Comparison of ENCODE assay signal across 32 cellular contexts in genomic region chr10:100749059-100749308, GRCh38. TPM values are rescaled to one million over a fixed set of nuclear protein-coding genes. Genes with fewer than 3 reads are reported as not detected.
DNase-seq lines count a peak whose midpoint lies in the region; ATAC-seq and TF ChIP-seq lines count a peak whose summit lies in the region.
"Had no signal": no experiment of that assay in that cellular context is flagged by ENCODE, and none has a peak within 500 bp of the region (broad histone marks: within the 10 kb centered on the region; RNA-seq: fewer than 3 reads in every experiment).

No MANE protein-coding gene starts in this region.

- H3K9me3 ChIP-seq in neuronal stem cell (replicated peaks in 1 of 2; ENCODE audit: control insufficient read depth in 2 of 2, insufficient read depth in 1 of 2, low read depth in 1 of 2, low read length in 2 of 2) (peaks cover 0 to 6% of the 10 kb centered on the region in 2 donors), body of pancreas (no peaks in the 10 kb centered on the region)
- H3K9me3 ChIP-seq: Caco-2, esophagus muscularis mucosa, gastrocnemius medialis, neutrophil, Peyer's patch, transverse colon had no signal

- H3K9me3 Mint-ChIP-seq in T-helper 1 cell treated with Interleukin-12 subunit alpha and Interleukin-12 subunit beta and Interleukin-4 antibody, amounts not matched to agents 30 μg/mL and 1 μg/mL, for 36 hours: no peaks in the 10 kb centered on the region
- H3K9me3 Mint-ChIP-seq in T-cell: no peaks in the 10 kb centered on the region

- H3K27me3 Mint-ChIP-seq in T-helper 1 cell treated with Interleukin-12 subunit alpha and Interleukin-12 subunit beta and Interleukin-4 antibody, amounts not matched to agents 30 μg/mL and 1 μg/mL, for 36 hours (ENCODE audit: low read depth): peaks cover 90% of the 10 kb centered on the region
- H3K27me3 Mint-ChIP-seq in T-cell: peaks cover 65 to 85% of the 10 kb centered on the region in 2 donors

- H2BK120ac ChIP-seq in neuronal stem cell (ENCODE audit: low read depth, low read length): no peak overlapping the region

- no peak overlapping the region for H4K8ac ChIP-seq in neuronal stem cell (ENCODE audit: low read depth, low read length)

- POLR2A ChIA-PET in T-cell (lab: Charles Lee): no interaction called here

- H2BK12ac ChIP-seq in neuronal stem cell (ENCODE audit: low read length): no peak overlapping the region

- peak overlapping the region; percentile 17 for H3K4me3 Mint-ChIP-seq in T-helper 1 cell treated with Interleukin-12 subunit alpha and Interleukin-12 subunit beta and Interleukin-4 antibody, amounts not matched to agents 30 μg/mL and 1 μg/mL, for 36 hours
- H3K4me3 Mint-ChIP-seq in T-cell: peak overlapping the region; percentile 21 to 65 (median 25)

- H3K14ac ChIP-seq in neuronal stem cell (ENCODE audit: low read length): no peak overlapping the region

- peak overlapping the region; percentile 63 for H3K27ac Mint-ChIP-seq in T-helper 1 cell treated with Interleukin-12 subunit alpha and Interleukin-12 subunit beta and Interleukin-4 antibody, amounts not matched to agents 30 μg/mL and 1 μg/mL, for 36 hours
- no peak overlapping the region for H3K27ac Mint-ChIP-seq in T-cell

- H3K36me3 ChIP-seq in neuronal stem cell (replicated peaks in 1 of 2; ENCODE audit: control insufficient read depth in 2 of 2, insufficient read depth in 2 of 2, low read length in 2 of 2): no peaks in the 10 kb centered on the region
- no peaks in the 10 kb centered on the region for H3K36me3 ChIP-seq in body of pancreas (replicated peaks in 1 of 2; ENCODE audit: insufficient read depth in 1 of 2, low read depth in 2 of 2)
- H3K36me3 ChIP-seq: esophagus muscularis mucosa, gastrocnemius medialis, neutrophil, Peyer's patch, transverse colon had no signal

- no peak overlapping the region for H2BK5ac ChIP-seq in neuronal stem cell (ENCODE audit: low read length)

- H2AK5ac ChIP-seq in neuronal stem cell (ENCODE audit: low read depth, low read length): no peak overlapping the region

- peak overlapping the region; percentile 71 for H2AFZ ChIP-seq in neuronal stem cell (ENCODE audit: low read length)

- no peak for DNase-seq in T-helper 1 cell
- DNase-seq in T-cell: no peak
- DNase-seq in epidermal melanocyte (ENCODE audit: insufficient read length, low spot score): peak; percentile 13
- peak; percentile 30 for DNase-seq in neuronal stem cell (ENCODE audit: low spot score)
- no peak for DNase-seq in amniotic stem cell (lab: John Stamatoyannopoulos, UW)
- DNase-seq in hippocampal formation (lab: John Stamatoyannopoulos, UW): no peak
- no peak for DNase-seq in body of pancreas
- DNase-seq: activated CD4-positive, alpha-beta T cell treated with anti-CD3 and anti-CD28 coated beads for 1 hour; anterior cingulate cortex; Caco-2; central memory CD4-positive, alpha-beta T cell; DND-41; gastrocnemius medialis; HCEC 1CT; KG1; mesendoderm; NCI-H1694 treated with DMSO at 0.1 percent for 48 hours; NK-92 treated with Interleukin-12 subunit alpha and Interleukin-12 subunit beta, amount 100 ng/mL, for 24 hours; stimulated activated CD4-positive, alpha-beta T cell treated with anti-CD3 and anti-CD28 coated beads, Interleukin-1b, Interleukin-23, amount 100 ng/mL, for 48 hours; stimulated activated naive CD4-positive, alpha-beta T cell treated with Interleukin-2 at 50 U/mL for 16 hours; transverse colon had no signal

- no peak overlapping the region for H3K23ac ChIP-seq in neuronal stem cell (ENCODE audit: low read depth, low read length, poor library complexity)

- CTCF ChIA-PET in T-cell (lab: Charles Lee): interaction anchor here in 1 of 2 donors (0.5 kb wide), 1 partner anchor 181 kb away, joined by 3 read pairs; no protein-coding TSS in a partner anchor

- H3K9ac ChIP-seq in neuronal stem cell (ENCODE audit: low read depth, low read length, poor library complexity): no peak overlapping the region

- H3K79me1 ChIP-seq in neuronal stem cell (ENCODE audit: low read depth, low read length): peaks cover 3% of the 10 kb centered on the region

- H3K4me2 ChIP-seq in neuronal stem cell (ENCODE audit: insufficient read depth, low read length, poor library complexity, severe bottlenecking): no peak overlapping the region

- H2BK15ac ChIP-seq in neuronal stem cell (ENCODE audit: low read length): no peak overlapping the region

- H3K4me3 ChIP-seq in neuronal stem cell (ENCODE audit: low read length in 2 of 2) (no peak overlapping the region), body of pancreas (no peak overlapping the region)
- H3K4me3 ChIP-seq: Peyer's patch, transverse colon had no signal

- peaks cover 8% of the 10 kb centered on the region for H3K36me3 Mint-ChIP-seq in T-helper 1 cell treated with Interleukin-12 subunit alpha and Interleukin-12 subunit beta and Interleukin-4 antibody, amounts not matched to agents 30 μg/mL and 1 μg/mL, for 36 hours (ENCODE audit: low read depth)
- H3K36me3 Mint-ChIP-seq in T-cell: no peaks in the 10 kb centered on the region

- ATAC-seq in T-cell (replicated peaks in 1 of 4): no peak
- no peak for ATAC-seq in body of pancreas
- ATAC-seq: gastrocnemius medialis, left colon had no signal

- no peak overlapping the region for H3K18ac ChIP-seq in neuronal stem cell (ENCODE audit: low read length)

- intact Hi-C loops in body of pancreas (cut with DNase I): loop anchor here (10.0 kb wide), 1 partner anchor 184 kb away; no protein-coding TSS in a partner anchor

- no peak for TF ChIP-seq CTCF in body of pancreas (IDR thresholded peaks at IDR 0.05)

- H3K27me3 ChIP-seq in neuronal stem cell (ENCODE audit: control insufficient read depth in 3 of 3, insufficient read depth in 3 of 3, low read depth in 1 of 3, low read length in 3 of 3) (peaks cover 55 to 99% (median 96%) of the 10 kb centered on the region in 3 experiments), body of pancreas (peaks cover 4 to 74% of the 10 kb centered on the region in 2 donors)

- peaks cover 8% of the 10 kb centered on the region in 2 donors for H3K4me1 ChIP-seq in neuronal stem cell (ENCODE audit: control insufficient read depth in 2 of 2, insufficient read depth in 1 of 2, low read depth in 1 of 2, low read length in 2 of 2)
- H3K4me1 ChIP-seq in body of pancreas: peaks cover 47% of the 10 kb centered on the region

- peaks cover 11% of the 10 kb centered on the region for H3K4me1 Mint-ChIP-seq in T-helper 1 cell treated with Interleukin-12 subunit alpha and Interleukin-12 subunit beta and Interleukin-4 antibody, amounts not matched to agents 30 μg/mL and 1 μg/mL, for 36 hours (ENCODE audit: low read depth)
- H3K4me1 Mint-ChIP-seq in T-cell: peaks cover 31 to 39% (median 36%) of the 10 kb centered on the region in 3 donors

- WGBS in neuronal stem cell (ENCODE audit: extremely low coverage in 2 of 2, insufficient read length in 2 of 2, insufficient replicate concordance in 1 of 2), 2 donors: no CpG with 5 or more reads among the region's 8 CpGs
- WGBS in body of pancreas, 2 donors: 6 to 7% methylated on average over 8 of the region's 8 CpGs

- H3K27ac ChIP-seq in neuronal stem cell (replicated peaks; ENCODE audit: low read length) (no peak overlapping the region), body of pancreas (no peak overlapping the region)
- H3K27ac ChIP-seq: 22Rv1, esophagus muscularis mucosa, gastrocnemius medialis, neutrophil, Peyer's patch, transverse colon had no signal

- no peak overlapping the region for H3K4ac ChIP-seq in neuronal stem cell (ENCODE audit: low read length)

- TF ChIP-seq POLR2A in body of pancreas (IDR thresholded peaks at IDR 0.05): no peak

- no peak overlapping the region for H4K91ac ChIP-seq in neuronal stem cell (ENCODE audit: low read depth, low read length, poor library complexity)

RNA-seq across cellular contexts. Expression of gene PAX2, which starts 3.6 kb away (rescaled TPM):
- total RNA-seq in T-cell: not detected
- polyA plus RNA-seq in neuronal stem cell (2013, experiment 1 of 2): 0.17 TPM
- 0.25 TPM for polyA plus RNA-seq in neuronal stem cell (2013, experiment 2 of 2)
- total RNA-seq in body of pancreas: under 1 TPM in 1 of 2 donors, not detected in 1; under 0.01 TPM
- total RNA-seq: esophagus muscularis mucosa, gastrocnemius medialis, HT-29, left colon, NCI-H460, Peyer's patch, pulmonary artery endothelial cell, SK-MEL-5, skeletal muscle tissue, transverse colon had no signal

Comparison
In these comparisons a context has a peak if more than half of its experiments do, and no peak if none do; other contexts are left out.
1. DNase-seq: peak in epidermal melanocyte (single experiment) and neuronal stem cell (single experiment); none in T-helper 1 cell (0 of 5), T-cell (0 of 34), amniotic stem cell (single experiment), hippocampal formation (0 of 2) and body of pancreas (0 of 4).